ENCODE assay signal across 16 cellular contexts in genomic region chr10:30324448-30325110, GRCh38. TPM values are rescaled to one million over a fixed set of nuclear protein-coding genes. Genes with fewer than 3 reads are reported as not detected.
DNase-seq lines count a peak whose midpoint lies in the region; FAIRE-seq and TF ChIP-seq lines count a peak whose summit lies in the region.
"Had no signal": no experiment of that assay in that cellular context is flagged by ENCODE, and none has a peak within 500 bp of the region (broad histone marks: within the 10 kb centered on the region; RNA-seq: fewer than 3 reads in every experiment).

No MANE protein-coding gene starts in this region.

- no peaks in the 10 kb centered on the region for H3K4me1 ChIP-seq in breast epithelium
- no peaks in the 10 kb centered on the region for H3K4me1 ChIP-seq in astrocyte (ENCODE audit: insufficient read depth, low read length)
- H3K4me1 ChIP-seq in endodermal cell (ENCODE audit: control insufficient read depth, insufficient read depth, low read length), result no peaks in the 10 kb centered on the region

- H3K79me2 ChIP-seq in astrocyte (ENCODE audit: insufficient read depth, low read length), result peaks cover 3% of the 10 kb centered on the region

- peaks cover 5% of the 10 kb centered on the region for H4K20me1 ChIP-seq in astrocyte (ENCODE audit: insufficient read depth, low read length)

- intact Hi-C loops in MCF 10A (cut with micrococcal nuclease), result no loop called here
- intact Hi-C loops in breast epithelium (cut with DNase I; ENCODE audit: low total_unique reads), result no loop called here

- no peak overlapping the region for H3K4me2 ChIP-seq in astrocyte (ENCODE audit: low read length)

- no peak overlapping the region for H3K4me3 ChIP-seq in breast epithelium
- no peak overlapping the region for H3K4me3 ChIP-seq in astrocyte (ENCODE audit: insufficient read depth, low read depth, low read length)
- no peak overlapping the region for H3K4me3 ChIP-seq in endodermal cell (ENCODE audit: low read length)

- no peak for DNase-seq in MCF 10A (ENCODE audit: unreplicated experiment)
- no peak for DNase-seq in breast epithelium (ENCODE audit: low spot score in 2 of 2)
- DNase-seq in astrocyte (ENCODE audit: low read depth), result no peak
- peak; percentile 6 for DNase-seq in fibroblast of peridontal ligament (ENCODE audit: extremely low read depth)
- peak; percentile 45 for DNase-seq in putamen (ENCODE audit: low spot score)
- DNase-seq in COLO829 (ENCODE audit: low spot score), result no peak
- no peak for DNase-seq in endodermal cell
- DNase-seq in activated naive CD4-positive, alpha-beta T cell treated with anti-CD3 and anti-CD28 coated beads, Interleukin-2, amount 50 U/mL, for 16 hours, result no peak
- DNase-seq: C1 segment of cervical spinal cord; CD4-positive, alpha-beta T cell; DMS79 treated with DMSO at 0.1 percent for 48 hours; GF-D8; HCEC 1CT had no signal

- H3K27ac ChIP-seq in breast epithelium, result no peak overlapping the region
- H3K27ac ChIP-seq in astrocyte (ENCODE audit: low read depth, low read length), result no peak overlapping the region
- H3K27ac ChIP-seq in endodermal cell (ENCODE audit: low read depth, low read length), result no peak overlapping the region

- no peak for TF ChIP-seq POLR2A in breast epithelium (IDR thresholded peaks at IDR 0.05)

- no peak overlapping the region for H2AFZ ChIP-seq in astrocyte (ENCODE audit: low read depth, low read length)

- peaks cover 4% of the 10 kb centered on the region for H3K4me1 Mint-ChIP-seq in MCF 10A (ENCODE audit: insufficient read depth, unreplicated experiment)
- H3K4me1 Mint-ChIP-seq in astrocyte (ENCODE audit: low read depth, unreplicated experiment), result no peaks in the 10 kb centered on the region
- H3K4me1 Mint-ChIP-seq in endodermal cell, result no peaks in the 10 kb centered on the region
- H3K4me1 Mint-ChIP-seq: B cell had no signal

- no TSS peak for BruUV-seq in MCF 10A (replicated peaks; lab: Mats Ljungman, UMichigan)

- WGBS in endodermal cell (ENCODE audit: insufficient coverage in 1 of 2, insufficient read length in 1 of 2), 2 experiments, result 81 to 91% methylated on average over 9 to 11 of the region's 11 CpGs

- no peaks in the 10 kb centered on the region for H3K36me3 ChIP-seq in breast epithelium
- H3K36me3 ChIP-seq in astrocyte (ENCODE audit: insufficient read depth, low read length), result peaks cover 16% of the 10 kb centered on the region
- peaks cover 67% of the 10 kb centered on the region for H3K36me3 ChIP-seq in endodermal cell (ENCODE audit: control insufficient read depth, insufficient read depth, low read length)

- H3K27me3 Mint-ChIP-seq in MCF 10A (ENCODE audit: insufficient read depth, unreplicated experiment) (no peaks in the 10 kb centered on the region), astrocyte (ENCODE audit: low read depth, unreplicated experiment) (no peaks in the 10 kb centered on the region), endodermal cell (ENCODE audit: insufficient read depth) (no peaks in the 10 kb centered on the region)
- H3K27me3 Mint-ChIP-seq: B cell; CD4-positive, alpha-beta T cell had no signal

- no peak overlapping the region for H3K27ac Mint-ChIP-seq in MCF 10A (ENCODE audit: low read depth, unreplicated experiment)
- H3K27ac Mint-ChIP-seq in astrocyte (ENCODE audit: unreplicated experiment), result peak overlapping the region; percentile 31
- no peak overlapping the region for H3K27ac Mint-ChIP-seq in endodermal cell
- H3K27ac Mint-ChIP-seq: B cell; CD4-positive, alpha-beta T cell had no signal

- CTCF ChIA-PET in MCF 10A (lab: Yijun Ruan, JAX), result interaction anchor here (0.6 to 0.9 kb wide), 6 partner anchors 40 to 1456 kb away, joined by 3 to 6 read pairs (median 4); no protein-coding TSS in a partner anchor

- peaks cover 61% of the 10 kb centered on the region for H3K36me3 Mint-ChIP-seq in MCF 10A (ENCODE audit: insufficient read depth, unreplicated experiment)
- H3K36me3 Mint-ChIP-seq in astrocyte (ENCODE audit: low read depth, unreplicated experiment), result peaks cover 10% of the 10 kb centered on the region
- H3K36me3 Mint-ChIP-seq in endodermal cell (ENCODE audit: low read depth), result peaks cover 58% of the 10 kb centered on the region

- H3K4me3 Mint-ChIP-seq in MCF 10A (ENCODE audit: unreplicated experiment) (no peak overlapping the region), astrocyte (ENCODE audit: unreplicated experiment) (no peak overlapping the region), endodermal cell (no peak overlapping the region)
- H3K4me3 Mint-ChIP-seq: B cell; CD4-positive, alpha-beta T cell had no signal

- no peaks in the 10 kb centered on the region for H3K9me3 Mint-ChIP-seq in MCF 10A (ENCODE audit: unreplicated experiment)
- H3K9me3 Mint-ChIP-seq in astrocyte (ENCODE audit: unreplicated experiment), result no peaks in the 10 kb centered on the region
- no peaks in the 10 kb centered on the region for H3K9me3 Mint-ChIP-seq in endodermal cell
- H3K9me3 Mint-ChIP-seq: CD4-positive, alpha-beta T cell had no signal

- FAIRE-seq in astrocyte (lab: Jason Lieb, UNC), result no peak
- FAIRE-seq: GM19239, H1 had no signal

- H3K9ac ChIP-seq in astrocyte (ENCODE audit: low read length) (no peak overlapping the region), endodermal cell (ENCODE audit: extremely low read depth, low read length, poor library complexity, severe bottlenecking) (no peak overlapping the region)

- H3K27me3 ChIP-seq in breast epithelium (no peaks in the 10 kb centered on the region), astrocyte (ENCODE audit: insufficient read depth, low read length) (no peaks in the 10 kb centered on the region), endodermal cell (ENCODE audit: control insufficient read depth, insufficient read depth, low read length, poor library complexity, severe bottlenecking) (no peaks in the 10 kb centered on the region)

- H3K9me3 ChIP-seq in breast epithelium, result no peaks in the 10 kb centered on the region
- no peaks in the 10 kb centered on the region for H3K9me3 ChIP-seq in astrocyte (ENCODE audit: insufficient read depth, low read depth, low read length)
- H3K9me3 ChIP-seq in endodermal cell (ENCODE audit: control insufficient read depth, low read length), result no peaks in the 10 kb centered on the region

- POLR2A ChIA-PET in MCF 10A (lab: Yijun Ruan, JAX), result no interaction called here

- TF ChIP-seq CTCF in MCF 10A (IDR thresholded peaks at IDR 0.05; ENCODE audit: unreplicated experiment) (peak; percentile 18), breast epithelium (IDR thresholded peaks at IDR 0.05) (no peak), astrocyte (IDR thresholded peaks at IDR 0.05; ENCODE audit: insufficient read depth, low read depth, low read length) (no peak), endodermal cell (conservative IDR thresholded peaks at IDR 0.05) (no peak)

RNA-seq across cellular contexts. Expression of gene MTPAP, which starts 24.5 kb away (rescaled TPM):
- total RNA-seq in MCF 10A (2022) (32.3 and 36.5 TPM in 2 replicates), breast epithelium (10 to 100 TPM; 13.1 to 15.4 (median 14.3) TPM), astrocyte (24.9 and 26.5 TPM in 2 replicates), endodermal cell (10 to 100 TPM; 33.6 to 36.6 TPM)
- polyA plus RNA-seq in endodermal cell (2013, experiment 1 of 2), result 23.0 TPM
- polyA plus RNA-seq in endodermal cell (2013, experiment 2 of 2), result 19.7 TPM

Comparison
In these comparisons a context has a peak if more than half of its experiments do, and no peak if none do; other contexts are left out.
1. DNase-seq: peak in fibroblast of peridontal ligament (single experiment) and putamen (single experiment); none in MCF 10A (single experiment), breast epithelium (0 of 2), astrocyte (single experiment), COLO829 (single experiment), endodermal cell (single experiment) and activated naive CD4-positive, alpha-beta T cell treated with anti-CD3 and anti-CD28 coated beads, Interleukin-2, amount 50 U/mL, for 16 hours (single experiment).